In the genomic region with DNA sequence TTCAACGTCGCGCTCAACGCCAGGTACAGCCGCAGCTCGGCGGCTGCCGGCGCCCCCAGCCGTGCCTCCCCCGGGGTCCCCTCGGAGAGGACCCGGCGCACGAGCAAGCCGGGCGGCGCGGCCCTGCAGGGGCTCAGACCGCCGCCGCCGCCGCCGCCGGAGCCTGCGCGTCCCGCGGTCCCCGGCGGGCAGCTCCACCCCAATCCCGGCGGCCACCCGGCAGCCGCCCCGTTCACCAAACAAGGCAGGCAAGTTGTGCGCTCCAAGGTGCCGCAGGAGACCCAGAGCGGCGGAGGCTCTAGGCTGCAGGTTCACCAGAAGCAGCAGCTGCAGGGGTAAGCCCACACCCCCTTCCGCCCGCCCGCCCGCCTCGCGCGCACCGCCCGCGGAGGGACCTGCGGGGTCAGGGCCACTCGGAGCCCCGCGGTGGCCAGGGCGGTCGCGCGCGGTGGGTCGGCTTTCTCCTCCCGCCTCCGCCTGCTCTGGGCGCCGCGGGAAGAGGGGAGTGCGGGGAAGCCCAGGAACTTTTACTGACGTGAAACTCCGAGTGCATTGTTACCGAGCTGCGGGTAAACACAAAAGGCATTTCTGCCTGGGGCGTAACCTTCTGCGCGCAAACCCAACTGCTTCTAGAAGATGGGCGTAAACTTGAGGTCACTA, we compare ENCODE assay signal across 1 cellular context.
TF ChIP-seq lines count a peak whose summit lies in the region.

No MANE protein-coding gene starts in this region.

TF ChIP-seq in GM12878, 131 proteins besides CTCF, POLR2A, EP300 and RAD21 (continued from another document):
- no peak for TF ChIP-seq RUNX3 (IDR thresholded peaks at IDR 0.05; ENCODE audit: low read length)
- no peak for TF ChIP-seq NBN (IDR thresholded peaks at IDR 0.05)
